9 cellular contexts compared by ENCODE assay signal in the genomic region with DNA sequence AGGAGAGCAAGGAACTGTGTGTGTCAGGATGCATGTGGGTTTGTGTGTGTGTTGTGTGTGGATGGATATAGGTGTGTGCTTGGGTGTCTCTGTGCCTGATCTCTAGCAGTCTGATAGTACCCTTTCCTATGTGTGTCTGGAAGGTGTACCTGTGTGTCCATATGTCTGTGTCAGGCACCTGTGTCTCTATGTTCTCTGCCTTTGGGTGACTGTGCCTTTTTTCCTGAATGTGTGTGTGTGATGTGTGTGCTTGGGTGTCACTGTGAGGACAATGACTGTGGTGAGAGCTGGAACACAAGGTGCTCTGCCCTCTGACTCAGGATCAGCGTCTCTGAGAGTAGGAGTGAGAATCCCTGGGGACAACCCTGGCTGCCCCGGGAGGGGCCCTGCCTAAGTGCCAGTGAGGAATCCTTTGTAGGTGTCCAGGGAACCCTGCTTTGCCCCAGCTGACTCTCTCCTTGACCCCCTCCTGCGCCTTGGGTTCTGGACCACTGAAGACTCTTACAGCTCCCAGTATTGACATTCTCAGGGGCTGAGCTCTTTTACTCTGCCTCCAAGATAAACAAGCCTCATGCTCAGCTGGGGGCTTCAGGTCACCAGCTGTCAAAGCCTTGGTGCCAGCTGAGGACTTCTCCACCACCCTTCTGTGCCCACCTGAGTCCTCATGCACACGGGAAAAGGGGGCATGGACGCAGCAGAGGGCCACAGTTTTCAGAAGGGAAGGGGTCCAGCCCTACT. TPM values are rescaled to one million over a fixed set of nuclear protein-coding genes. Genes with fewer than 3 reads are reported as not detected.
DNase-seq lines count a peak whose midpoint lies in the region; ATAC-seq and TF ChIP-seq lines count a peak whose summit lies in the region.
"Had no signal": no experiment of that assay in that cellular context is flagged by ENCODE, and none has a peak within 500 bp of the region (broad histone marks: within the 10 kb centered on the region; RNA-seq: fewer than 3 reads in every experiment).

No MANE protein-coding gene starts in this region.

- TF ChIP-seq CTCF in C4-2B (conservative IDR thresholded peaks at IDR 0.05), result no peak

- H3K27ac Mint-ChIP-seq in natural killer cell treated with Interleukin-12 subunit alpha and Interleukin-12 subunit beta and Interleukin-15 and Interleukin-18, amount 100 ng/mL, for 72 hours, result no peak overlapping the region

- peak overlapping the region; percentile 82 for H3K27ac ChIP-seq in C4-2B

- peak; percentile 45 for DNase-seq in HT-29 (ENCODE audit: low spot score)
- peak; percentile 20 to 46 for DNase-seq in T47D (ENCODE audit: low read depth in 1 of 2, low spot score in 1 of 2)
- DNase-seq in natural killer cell treated with Interleukin-12 subunit alpha and Interleukin-12 subunit beta and Interleukin-15 and Interleukin-18, amount 100 ng/mL, for 72 hours (ENCODE audit: low spot score), result no peak
- no peak for DNase-seq in left lobe of liver (ENCODE audit: low spot score)
- DNase-seq in activated CD8-positive, alpha-beta memory T cell treated with anti-CD3 and anti-CD28 coated beads for 24 hours, result no peak
- no peak for DNase-seq in NCI-H1048 (lab: John Stamatoyannopoulos, UW)
- DNase-seq in stimulated activated naive CD4-positive, alpha-beta T cell treated with Interleukin-2 at 50 U/mL for 16 hours (lab: John Stamatoyannopoulos, UW), result no peak

- in situ Hi-C loops in T47D (cut with HindIII; ENCODE audit: low pct_unique_long_range_greater_than_20kb, low sequenced_read_pairs), result no loop called here

- peaks cover 6% of the 10 kb centered on the region for H3K36me3 Mint-ChIP-seq in natural killer cell treated with Interleukin-12 subunit alpha and Interleukin-12 subunit beta and Interleukin-15 and Interleukin-18, amount 100 ng/mL, for 72 hours

- no peaks in the 10 kb centered on the region for H3K9me3 Mint-ChIP-seq in natural killer cell treated with Interleukin-12 subunit alpha and Interleukin-12 subunit beta and Interleukin-15 and Interleukin-18, amount 100 ng/mL, for 72 hours

- ATAC-seq in natural killer cell treated with Interleukin-12 subunit alpha and Interleukin-12 subunit beta and Interleukin-15 and Interleukin-18, amount 100 ng/mL, for 72 hours, result no peak
- ATAC-seq in left lobe of liver, result no peak

- peaks cover 20 to 23% of the 10 kb centered on the region in 2 donors for H3K4me1 Mint-ChIP-seq in natural killer cell treated with Interleukin-12 subunit alpha and Interleukin-12 subunit beta and Interleukin-15 and Interleukin-18, amount 100 ng/mL, for 72 hours (ENCODE audit: low read depth in 2 of 2)

- peak overlapping the region; percentile 2 for H3K4me3 Mint-ChIP-seq in natural killer cell treated with Interleukin-12 subunit alpha and Interleukin-12 subunit beta and Interleukin-15 and Interleukin-18, amount 100 ng/mL, for 72 hours

- H3K27me3 Mint-ChIP-seq in natural killer cell treated with Interleukin-12 subunit alpha and Interleukin-12 subunit beta and Interleukin-15 and Interleukin-18, amount 100 ng/mL, for 72 hours, result peaks cover 20 to 29% of the 10 kb centered on the region in 2 donors

RNA-seq across cellular contexts. Expression of a gene that starts 0.7 kb away (rescaled TPM):
- 2.4 and 3.9 TPM in 2 replicates for total RNA-seq in HT-29 (2014; rRNA removed; shearing (Covaris generic))
- total RNA-seq in natural killer cell treated with Interleukin-12 subunit alpha and Interleukin-12 subunit beta and Interleukin-15 and Interleukin-18, amount 100 ng/mL, for 72 hours, result 1 to 10 TPM in 1 of 2 donors, not detected in 1; 1.2 TPM
- 0.43 TPM for total RNA-seq in left lobe of liver

RNA-seq across cellular contexts. Expression of a gene that starts 14.4 kb away (rescaled TPM):
- 34.6 and 45.0 TPM in 2 replicates for total RNA-seq in HT-29 (2014; rRNA removed; shearing (Covaris generic))
- 1 to 10 TPM; 1.7 to 4.7 TPM for total RNA-seq in natural killer cell treated with Interleukin-12 subunit alpha and Interleukin-12 subunit beta and Interleukin-15 and Interleukin-18, amount 100 ng/mL, for 72 hours
- total RNA-seq in left lobe of liver, result 3.3 TPM

RNA-seq across cellular contexts. Expression of a gene that starts 26.8 kb away (rescaled TPM):
- 177 and 185 TPM in 2 replicates for total RNA-seq in HT-29 (2014; rRNA removed; shearing (Covaris generic))
- total RNA-seq in natural killer cell treated with Interleukin-12 subunit alpha and Interleukin-12 subunit beta and Interleukin-15 and Interleukin-18, amount 100 ng/mL, for 72 hours, result 100 to 1,000 TPM in 1 of 2 donors, 10 to 100 TPM in 1; 42.1 to 107 TPM
- 21.4 TPM for total RNA-seq in left lobe of liver

RNA-seq across cellular contexts. Expression of a gene that starts 44.3 kb away (rescaled TPM):
- 0.05 TPM in 1 of 2 replicates, not detected in the other for total RNA-seq in HT-29 (2014; rRNA removed; shearing (Covaris generic))
- not detected for total RNA-seq in natural killer cell treated with Interleukin-12 subunit alpha and Interleukin-12 subunit beta and Interleukin-15 and Interleukin-18, amount 100 ng/mL, for 72 hours
- total RNA-seq in left lobe of liver, result 0.13 TPM
- total RNA-seq: myocyte had no signal

RNA-seq across cellular contexts. Expression of a gene that starts 44.3 kb away (rescaled TPM):
- total RNA-seq in HT-29 (2014; rRNA removed; shearing (Covaris generic)), result 0.70 and 3.3 TPM in 2 replicates
- under 1 TPM in 1 of 2 donors, not detected in 1; 0.57 TPM for total RNA-seq in natural killer cell treated with Interleukin-12 subunit alpha and Interleukin-12 subunit beta and Interleukin-15 and Interleukin-18, amount 100 ng/mL, for 72 hours
- 1.4 TPM for total RNA-seq in left lobe of liver
- total RNA-seq: myocyte had no signal

Comparison
In these comparisons a context has a peak if more than half of its experiments do, and no peak if none do; other contexts are left out.
1. DNase-seq: peak in HT-29 (single experiment) and T47D (2 of 2); none in natural killer cell treated with Interleukin-12 subunit alpha and Interleukin-12 subunit beta and Interleukin-15 and Interleukin-18, amount 100 ng/mL, for 72 hours (single experiment), left lobe of liver (single experiment), activated CD8-positive, alpha-beta memory T cell treated with anti-CD3 and anti-CD28 coated beads for 24 hours (single experiment), NCI-H1048 (single experiment) and stimulated activated naive CD4-positive, alpha-beta T cell treated with Interleukin-2 at 50 U/mL for 16 hours (single experiment).